In genomic region chr18:78495550-78495949, GRCh38 we compare ENCODE assay signal across 23 cellular contexts.
"Had no signal": no experiment of that assay in that cellular context is flagged by ENCODE, and none has a peak within 500 bp of the region (broad histone marks: within the 10 kb centered on the region; RNA-seq: fewer than 3 reads in every experiment).

No MANE protein-coding gene starts in this region.

- H3K4me3 ChIP-seq: colonic mucosa, dorsolateral prefrontal cortex, esophagus muscularis mucosa, esophagus squamous epithelium, gastrocnemius medialis, gastroesophageal sphincter, heart left ventricle, heart right ventricle had no signal

- H3K9me3 ChIP-seq: colonic mucosa, esophagus squamous epithelium, gastrocnemius medialis had no signal

- H3K36me3 ChIP-seq: colonic mucosa, esophagus muscularis mucosa, esophagus squamous epithelium, gastrocnemius medialis, gastroesophageal sphincter, heart left ventricle, heart right ventricle had no signal

- H3K27me3 ChIP-seq: colonic mucosa, esophagus muscularis mucosa, foreskin keratinocyte, gastrocnemius medialis, gastroesophageal sphincter, heart left ventricle, heart right ventricle had no signal

- H3K27ac ChIP-seq: colonic mucosa, dorsolateral prefrontal cortex, epithelial cell of prostate, esophagus muscularis mucosa, esophagus squamous epithelium, foreskin keratinocyte, gastrocnemius medialis, gastroesophageal sphincter, heart left ventricle, heart right ventricle had no signal

- H3K4me1 ChIP-seq: colonic mucosa, esophagus muscularis mucosa, esophagus squamous epithelium, foreskin keratinocyte, gastrocnemius medialis, gastroesophageal sphincter, heart right ventricle had no signal

- DNase-seq: colonic mucosa; cortex of kidney; dermis blood vessel endothelial cell; effector CD4-positive, alpha-beta T cell; effector CD8-positive, alpha-beta T cell; effector memory CD4-positive, alpha-beta T cell; effector memory CD8-positive, alpha-beta T cell; endodermal cell; erythroblast; esophagus squamous epithelium; foreskin fibroblast; foreskin keratinocyte; foreskin melanocyte; gastrocnemius medialis; glutamatergic neuron; head of caudate nucleus had no signal

- ATAC-seq: effector memory CD8-positive, alpha-beta T cell; esophagus mucosa; foreskin keratinocyte; gastrocnemius medialis had no signal
